In the genomic region with DNA sequence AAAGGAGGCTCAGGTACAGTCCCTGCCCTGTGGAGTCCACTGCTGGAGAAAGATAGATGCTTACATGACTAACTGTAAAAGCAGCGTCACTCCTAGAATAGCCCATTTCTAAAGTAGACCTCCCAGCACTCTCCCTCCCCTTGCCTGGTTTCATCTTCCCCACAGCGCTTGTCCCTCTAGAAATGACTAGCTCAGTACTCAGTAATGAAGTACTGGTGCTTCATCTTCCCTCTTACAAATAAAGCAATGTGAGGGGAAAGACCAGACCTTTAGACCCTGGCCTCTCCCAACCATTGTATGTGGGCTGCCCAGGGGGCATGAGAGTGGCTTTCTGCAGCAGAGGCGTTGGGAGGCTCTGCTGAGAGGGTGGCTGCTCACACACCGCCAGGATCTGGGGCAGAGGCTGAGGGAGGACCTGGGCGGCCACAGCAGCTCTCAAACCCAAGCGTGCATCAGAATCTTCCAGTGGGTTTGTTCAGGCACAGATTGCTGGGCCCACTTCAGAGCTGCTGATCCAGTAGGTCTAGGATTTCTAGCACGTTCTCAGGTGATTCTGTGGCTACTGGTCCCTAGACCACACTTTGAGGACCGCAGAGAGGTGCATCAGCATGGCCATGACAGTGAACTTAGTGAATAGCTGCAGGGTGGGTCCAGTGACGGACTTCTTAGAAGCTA, we compare ENCODE assay signal across 10 cellular contexts.
DNase-seq lines count a peak whose midpoint lies in the region; ATAC-seq lines count a peak whose summit lies in the region.
"Had no signal": no experiment of that assay in that cellular context is flagged by ENCODE, and none has a peak within 500 bp of the region (broad histone marks: within the 10 kb centered on the region; RNA-seq: fewer than 3 reads in every experiment).

No MANE protein-coding gene starts in this region.

- ATAC-seq in HG02885 (IDR thresholded peaks at IDR 0.05; ENCODE audit: poor library complexity, unreplicated experiment) = peak; percentile 86
- peak; percentile 49 for ATAC-seq in activated T-helper 17 cell treated with anti-CD3 and anti-CD28 coated beads, Interleukin-2, amount 50 U/mL, for 72 hours (replicated peaks)

- DNase-seq in NCI-H2107 treated with DMSO at 0.1 percent for 48 hours (lab: John Stamatoyannopoulos, UW; ENCODE audit: unreplicated experiment) (peak; percentile 66), NCI-H2107 (lab: John Stamatoyannopoulos, UW) (no peak), KBM-7 (no peak), SW 1271 (lab: John Stamatoyannopoulos, UW) (no peak), activated gamma-delta T cell (lab: John Stamatoyannopoulos, UW) (no peak)

- H3K4me1 Mint-ChIP-seq in activated T-helper 17 cell treated with anti-CD3 and anti-CD28 coated beads, Interleukin-2, amount 50 U/mL, for 72 hours = peaks cover 21% of the 10 kb centered on the region

- peak overlapping the region; percentile 7 for H3K4me3 Mint-ChIP-seq in activated T-helper 17 cell treated with anti-CD3 and anti-CD28 coated beads, Interleukin-2, amount 50 U/mL, for 72 hours

- peak overlapping the region; percentile 54 for H3K27ac Mint-ChIP-seq in activated T-helper 17 cell treated with anti-CD3 and anti-CD28 coated beads, Interleukin-2, amount 50 U/mL, for 72 hours
- H3K27ac Mint-ChIP-seq: activated T-cell treated with anti-CD3 and anti-CD28 coated beads, Interleukin-2, amount 50 U/mL, for 72 hours had no signal

- no peaks in the 10 kb centered on the region for H3K27me3 Mint-ChIP-seq in activated T-helper 17 cell treated with anti-CD3 and anti-CD28 coated beads, Interleukin-2, amount 50 U/mL, for 72 hours

- in situ Hi-C loops in KBM-7 (cut with MboI; ENCODE audit: low pct_unique_long_range_greater_than_20kb, low sequenced_read_pairs) = no loop called here

- peak overlapping the region; percentile 95 for H3K27ac ChIP-seq in temporal lobe (ENCODE audit: low read depth, low read length)
- H3K27ac ChIP-seq: KMS-11 had no signal

- no peaks in the 10 kb centered on the region for H3K36me3 Mint-ChIP-seq in activated T-helper 17 cell treated with anti-CD3 and anti-CD28 coated beads, Interleukin-2, amount 50 U/mL, for 72 hours (ENCODE audit: low read depth)

- H3K9me3 Mint-ChIP-seq in activated T-helper 17 cell treated with anti-CD3 and anti-CD28 coated beads, Interleukin-2, amount 50 U/mL, for 72 hours = no peaks in the 10 kb centered on the region
- H3K9me3 Mint-ChIP-seq: activated T-cell treated with anti-CD3 and anti-CD28 coated beads, Interleukin-2, amount 50 U/mL, for 72 hours had no signal
